ENCODE assay signal across 17 cellular contexts in the genomic region with DNA sequence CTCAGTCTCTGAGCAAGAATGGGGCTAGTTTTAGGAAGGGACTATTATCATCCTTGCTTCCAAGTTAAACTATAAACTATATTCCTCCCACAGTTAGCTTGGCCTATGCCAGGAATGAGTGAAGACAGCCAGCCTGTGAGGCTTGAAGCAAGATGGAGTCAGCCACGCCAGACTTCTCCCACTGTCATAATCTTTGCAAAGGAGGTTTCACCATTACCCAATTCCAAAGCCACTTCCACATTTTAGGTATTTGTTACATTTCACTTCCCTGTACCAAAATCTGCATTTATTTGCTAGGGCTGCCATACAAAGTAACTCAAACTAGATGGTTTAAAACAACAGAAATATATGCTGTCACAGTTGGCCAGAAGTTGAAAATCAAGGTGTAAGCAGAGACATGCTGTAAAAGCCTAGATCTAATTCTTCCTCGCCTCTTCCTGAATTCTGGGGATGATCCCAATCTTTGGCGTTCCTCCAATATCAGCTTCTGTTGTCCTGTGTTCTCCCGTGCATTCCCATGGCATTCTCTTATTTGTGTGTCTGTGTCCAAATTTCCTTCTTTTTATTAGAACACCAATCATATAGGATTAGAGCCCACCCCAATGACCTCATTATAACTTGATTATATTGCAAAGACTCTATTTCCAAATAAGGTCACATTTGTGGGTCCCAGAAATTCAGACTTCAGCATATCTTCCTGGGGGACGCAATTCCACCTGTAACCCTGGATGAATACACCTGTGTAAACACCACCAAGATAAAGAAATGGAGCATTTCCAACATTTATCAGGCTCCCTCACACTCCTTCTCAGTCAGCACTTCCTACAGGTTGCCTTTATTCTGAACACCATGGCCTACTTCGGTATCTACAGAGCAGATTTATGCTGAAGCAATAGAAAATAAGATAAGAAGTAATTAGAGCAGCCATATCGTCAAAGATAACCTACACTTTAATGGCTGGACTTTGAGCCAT.
DNase-seq lines count a peak whose midpoint lies in the region; ATAC-seq and TF ChIP-seq lines count a peak whose summit lies in the region.
"Had no signal": no experiment of that assay in that cellular context is flagged by ENCODE, and none has a peak within 500 bp of the region (broad histone marks: within the 10 kb centered on the region; RNA-seq: fewer than 3 reads in every experiment).

No MANE protein-coding gene starts in this region.

- H3K27ac ChIP-seq in adrenal gland, result peak overlapping the region in 1 of 5 donors; percentile 55
- H3K27ac ChIP-seq: epithelial cell of prostate had no signal

- no peaks in the 10 kb centered on the region for H3K9me3 Mint-ChIP-seq in activated T-cell treated with anti-CD3 and anti-CD28 coated beads, Interleukin-2, amount 50 U/mL, for 72 hours

- H3K36me3 ChIP-seq in H7 (replicated peaks; ENCODE audit: control insufficient read depth, insufficient read depth, low read length) (no peaks in the 10 kb centered on the region), adrenal gland (replicated peaks in 1 of 2) (no peaks in the 10 kb centered on the region)

- TF ChIP-seq POLR2A in adrenal gland (IDR thresholded peaks at IDR 0.05), result no peak

- WGBS in adrenal gland, 4 donors, result 78 to 87% (median 83%) methylated on average over 7 of the region's 7 CpGs

- peaks cover 17% of the 10 kb centered on the region for H3K27me3 Mint-ChIP-seq in activated T-cell treated with anti-CD3 and anti-CD28 coated beads, Interleukin-2, amount 50 U/mL, for 72 hours (ENCODE audit: low read depth)

- DNase-seq in DMS53 treated with DMSO at 0.1 percent for 48 hours (lab: John Stamatoyannopoulos, UW; ENCODE audit: unreplicated experiment) (peak; percentile 72), NCI-H146 (lab: John Stamatoyannopoulos, UW) (peak; percentile 89), cerebellar cortex (ENCODE audit: low spot score) (peak; percentile 68), pons (ENCODE audit: low spot score) (peak; percentile 49), posterior vena cava (ENCODE audit: low spot score) (no peak), H7 (no peak), adrenal gland (no peak)
- no peak for DNase-seq in activated T-cell treated with anti-CD3 and anti-CD28 coated beads, Interleukin-2, amount 50 U/mL, for 72 hours
- DNase-seq: CD4-positive, CD25-positive, alpha-beta regulatory T cell; GDM1; kidney; NCI-H2171; right cardiac atrium had no signal

- H3K4me3 ChIP-seq in H7 (ENCODE audit: insufficient read depth, low read depth, low read length) (no peak overlapping the region), adrenal gland (no peak overlapping the region)

- no peaks in the 10 kb centered on the region for H3K4me1 Mint-ChIP-seq in activated T-cell treated with anti-CD3 and anti-CD28 coated beads, Interleukin-2, amount 50 U/mL, for 72 hours (ENCODE audit: low read depth)
- H3K4me1 Mint-ChIP-seq: CD4-positive, CD25-positive, alpha-beta regulatory T cell had no signal

- H3K27me3 ChIP-seq in H7 (ENCODE audit: control insufficient read depth, insufficient read depth, low read length) (no peaks in the 10 kb centered on the region), adrenal gland (no peaks in the 10 kb centered on the region)

- H3K9me3 ChIP-seq in adrenal gland (replicated peaks in 1 of 3), result no peaks in the 10 kb centered on the region

- intact Hi-C loops in posterior vena cava (cut with DNase I) (no loop called here), adrenal gland (cut with DNase I) (no loop called here)

- no peak overlapping the region for H3K4me3 Mint-ChIP-seq in activated T-cell treated with anti-CD3 and anti-CD28 coated beads, Interleukin-2, amount 50 U/mL, for 72 hours
- H3K4me3 Mint-ChIP-seq: activated naive CD8-positive, alpha-beta T cell; CD4-positive, CD25-positive, alpha-beta regulatory T cell had no signal

- no peaks in the 10 kb centered on the region for H3K4me1 ChIP-seq in adrenal gland (replicated peaks in 1 of 2)

- TF ChIP-seq CTCF in adrenal gland (IDR thresholded peaks at IDR 0.05), result no peak

- H3K36me3 Mint-ChIP-seq in activated T-cell treated with anti-CD3 and anti-CD28 coated beads, Interleukin-2, amount 50 U/mL, for 72 hours (ENCODE audit: insufficient read depth in 2 of 2), result no peaks in the 10 kb centered on the region
- H3K36me3 Mint-ChIP-seq: activated naive CD8-positive, alpha-beta T cell; CD4-positive, CD25-positive, alpha-beta regulatory T cell had no signal

- no peak overlapping the region for H3K27ac Mint-ChIP-seq in activated T-cell treated with anti-CD3 and anti-CD28 coated beads, Interleukin-2, amount 50 U/mL, for 72 hours
- H3K27ac Mint-ChIP-seq: activated naive CD8-positive, alpha-beta T cell; CD4-positive, CD25-positive, alpha-beta regulatory T cell had no signal

- ATAC-seq in activated T-cell treated with anti-CD3 and anti-CD28 coated beads, Interleukin-2, amount 50 U/mL, for 72 hours (replicated peaks in 1 of 2), result no peak
- ATAC-seq: activated CD4-positive, CD25-positive, alpha-beta regulatory T cell treated with anti-CD3 and anti-CD28 coated beads, Interleukin-2, amount 50 U/mL, for 24 hours; Panc1 had no signal

Comparison
In these comparisons a context has a peak if more than half of its experiments do, and no peak if none do; other contexts are left out.
1. DNase-seq: peak in DMS53 treated with DMSO at 0.1 percent for 48 hours (single experiment), NCI-H146 (single experiment), cerebellar cortex (single experiment) and pons (single experiment); none in posterior vena cava (single experiment), H7 (single experiment), activated T-cell treated with anti-CD3 and anti-CD28 coated beads, Interleukin-2, amount 50 U/mL, for 72 hours (0 of 2) and adrenal gland (0 of 7).